In the genomic region with DNA sequence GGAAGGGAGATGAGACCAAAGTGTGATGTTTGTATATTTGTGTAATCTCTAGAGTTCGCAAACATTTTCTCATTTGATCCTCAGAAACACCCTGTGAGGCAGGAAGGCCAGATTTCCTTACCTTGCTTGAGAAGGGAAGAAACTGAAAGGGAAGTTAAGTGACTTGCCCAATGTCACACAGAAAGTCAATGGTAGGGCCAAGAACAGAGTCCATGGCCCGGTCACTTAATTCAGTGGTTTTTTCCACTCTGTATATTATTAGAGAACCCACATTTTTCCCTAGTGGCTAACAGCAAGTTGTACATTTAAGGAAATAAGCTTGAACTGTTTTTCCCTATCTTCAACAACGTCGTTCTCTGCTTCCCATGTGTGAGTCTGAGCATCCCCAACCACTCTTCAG, we compare ENCODE assay signal across 11 cellular contexts. TPM values are rescaled to one million over a fixed set of nuclear protein-coding genes. Genes with fewer than 3 reads are reported as not detected.
A peak's percentile ranks its signal among the peaks of the same experiment; 100 is the strongest.
DNase-seq lines count a peak whose midpoint lies in the region; ATAC-seq and TF ChIP-seq lines count a peak whose summit lies in the region.
"Had no signal": no experiment of that assay in that cellular context is flagged by ENCODE, and none has a peak within 500 bp of the region (broad histone marks: within the 10 kb centered on the region; RNA-seq: fewer than 3 reads in every experiment).

No MANE protein-coding gene starts in this region.

- no peak overlapping the region for H3K4me3 ChIP-seq in CD8-positive, alpha-beta T cell (ENCODE audit: low read depth, low read length)
- no peak overlapping the region for H3K4me3 ChIP-seq in right lobe of liver
- H3K4me3 ChIP-seq in thyroid gland (replicated peaks in 1 of 3) = no peak overlapping the region
- H3K4me3 ChIP-seq in gastroesophageal sphincter = no peak overlapping the region
- H3K4me3 ChIP-seq: pancreas had no signal

- no peaks in the 10 kb centered on the region for H3K9me3 Mint-ChIP-seq in CD8-positive, alpha-beta T cell
- H3K9me3 Mint-ChIP-seq in activated T-helper 1 cell treated with anti-CD3 and anti-CD28 coated beads, Interleukin-12 subunit alpha, Interleukin-12 subunit beta, Interleukin-2, Interleukin-4 antibody, amounts not matched to agents 30 ng/mL and 10 ng/mL and 1 ng/mL, durations not matched to agents 14 hours and 24 hours and 36 hours = no peaks in the 10 kb centered on the region

- H3K36me3 Mint-ChIP-seq in CD8-positive, alpha-beta T cell = no peaks in the 10 kb centered on the region
- H3K36me3 Mint-ChIP-seq in activated T-helper 1 cell treated with anti-CD3 and anti-CD28 coated beads, Interleukin-12 subunit alpha, Interleukin-12 subunit beta, Interleukin-2, Interleukin-4 antibody, amounts not matched to agents 30 ng/mL and 10 ng/mL and 1 ng/mL, durations not matched to agents 14 hours and 24 hours and 36 hours (ENCODE audit: low read depth) = no peaks in the 10 kb centered on the region

- H3K4me3 Mint-ChIP-seq in CD8-positive, alpha-beta T cell = peak overlapping the region; percentile 54
- no peak overlapping the region for H3K4me3 Mint-ChIP-seq in activated T-helper 1 cell treated with anti-CD3 and anti-CD28 coated beads, Interleukin-12 subunit alpha, Interleukin-12 subunit beta, Interleukin-2, Interleukin-4 antibody, amounts not matched to agents 30 ng/mL and 10 ng/mL and 1 ng/mL, durations not matched to agents 14 hours and 24 hours and 36 hours

- no peak for ATAC-seq in CD8-positive, alpha-beta T cell
- ATAC-seq in GM19395 (IDR thresholded peaks at IDR 0.05; ENCODE audit: unreplicated experiment) (peak; percentile 22), right lobe of liver (peak in 3 of 4 donors; percentile 11 to 30 (median 30)), gastroesophageal sphincter (no peak)
- ATAC-seq: PC-3 had no signal

- no peak for DNase-seq in CD8-positive, alpha-beta T cell
- peak; percentile 29 for DNase-seq in MV-4-11 (lab: John Stamatoyannopoulos, UW)
- no peak for DNase-seq in right lobe of liver
- DNase-seq in stimulated activated CD4-positive, alpha-beta T cell treated with anti-CD3 and anti-CD28 coated beads, Interleukin-12 subunit alpha, Interleukin-12 subunit beta, amount 100 ng/mL, for 4 hours = no peak
- no peak for DNase-seq in activated T-helper 1 cell treated with anti-CD3 and anti-CD28 coated beads, Interleukin-12 subunit alpha, Interleukin-12 subunit beta, Interleukin-2, Interleukin-4 antibody, amounts not matched to agents 30 ng/mL and 10 ng/mL and 1 ng/mL, durations not matched to agents 14 hours and 24 hours and 36 hours (ENCODE audit: low spot score)
- DNase-seq in thyroid gland = no peak
- DNase-seq: NCI-H1092, PC-3 had no signal

- H3K36me3 ChIP-seq in CD8-positive, alpha-beta T cell (ENCODE audit: insufficient read depth, low read length) = no peaks in the 10 kb centered on the region
- H3K36me3 ChIP-seq in right lobe of liver (no peaks in the 10 kb centered on the region), thyroid gland (no peaks in the 10 kb centered on the region), gastroesophageal sphincter (no peaks in the 10 kb centered on the region)
- H3K36me3 ChIP-seq: pancreas had no signal

- no peak for TF ChIP-seq CTCF in CD8-positive, alpha-beta T cell (IDR thresholded peaks at IDR 0.05)
- TF ChIP-seq CTCF in right lobe of liver (IDR thresholded peaks at IDR 0.05) = no peak
- TF ChIP-seq CTCF in thyroid gland (IDR thresholded peaks at IDR 0.05) = no peak
- TF ChIP-seq CTCF in gastroesophageal sphincter (IDR thresholded peaks at IDR 0.05) = no peak

- H3K27ac Mint-ChIP-seq in CD8-positive, alpha-beta T cell = peak overlapping the region; percentile 75
- H3K27ac Mint-ChIP-seq in activated T-helper 1 cell treated with anti-CD3 and anti-CD28 coated beads, Interleukin-12 subunit alpha, Interleukin-12 subunit beta, Interleukin-2, Interleukin-4 antibody, amounts not matched to agents 30 ng/mL and 10 ng/mL and 1 ng/mL, durations not matched to agents 14 hours and 24 hours and 36 hours = no peak overlapping the region

- CTCF ChIA-PET in CD8-positive, alpha-beta T cell (lab: Charles Lee) = no interaction called here

- H3K4me1 Mint-ChIP-seq in CD8-positive, alpha-beta T cell (ENCODE audit: low read depth) = peaks cover 24% of the 10 kb centered on the region
- H3K4me1 Mint-ChIP-seq in activated T-helper 1 cell treated with anti-CD3 and anti-CD28 coated beads, Interleukin-12 subunit alpha, Interleukin-12 subunit beta, Interleukin-2, Interleukin-4 antibody, amounts not matched to agents 30 ng/mL and 10 ng/mL and 1 ng/mL, durations not matched to agents 14 hours and 24 hours and 36 hours (ENCODE audit: low read depth) = peaks cover 9% of the 10 kb centered on the region

- TF ChIP-seq EP300 in gastroesophageal sphincter (IDR thresholded peaks at IDR 0.05) = no peak

- no peaks in the 10 kb centered on the region for H3K9me3 ChIP-seq in CD8-positive, alpha-beta T cell (ENCODE audit: low read length)
- H3K9me3 ChIP-seq in right lobe of liver = no peaks in the 10 kb centered on the region
- no peaks in the 10 kb centered on the region for H3K9me3 ChIP-seq in thyroid gland
- H3K9me3 ChIP-seq in gastroesophageal sphincter = no peaks in the 10 kb centered on the region
- H3K9me3 ChIP-seq: pancreas had no signal

- TF ChIP-seq POLR2A in right lobe of liver (IDR thresholded peaks at IDR 0.05) = no peak
- TF ChIP-seq POLR2A in thyroid gland (IDR thresholded peaks at IDR 0.05) = no peak
- TF ChIP-seq POLR2A in gastroesophageal sphincter (IDR thresholded peaks at IDR 0.05) = no peak

- no peak overlapping the region for H3K27ac ChIP-seq in CD8-positive, alpha-beta T cell (ENCODE audit: low read depth, low read length)
- H3K27ac ChIP-seq in right lobe of liver (no peak overlapping the region), thyroid gland (no peak overlapping the region), gastroesophageal sphincter (no peak overlapping the region)
- H3K27ac ChIP-seq: pancreas had no signal

- no peaks in the 10 kb centered on the region for H3K27me3 Mint-ChIP-seq in CD8-positive, alpha-beta T cell (ENCODE audit: low read depth)
- peaks cover 4% of the 10 kb centered on the region for H3K27me3 Mint-ChIP-seq in activated T-helper 1 cell treated with anti-CD3 and anti-CD28 coated beads, Interleukin-12 subunit alpha, Interleukin-12 subunit beta, Interleukin-2, Interleukin-4 antibody, amounts not matched to agents 30 ng/mL and 10 ng/mL and 1 ng/mL, durations not matched to agents 14 hours and 24 hours and 36 hours (ENCODE audit: insufficient read depth)

- 73% methylated on average over 4 of the region's 4 CpGs for WGBS in right lobe of liver (ENCODE audit: insufficient coverage, low coverage, low lambda C conversion rate, missing lambda C conversion rate)
- 90 to 93% methylated on average over 4 of the region's 4 CpGs for whole genome bisulfite sequencing in thyroid gland, 2 donors
- 76 to 87% methylated on average over 3 to 4 of the region's 4 CpGs for WGBS in gastroesophageal sphincter (ENCODE audit: low coverage in 1 of 2), 2 donors

- POLR2A ChIA-PET in CD8-positive, alpha-beta T cell (lab: Charles Lee) = no interaction called here

- no peaks in the 10 kb centered on the region for H3K27me3 ChIP-seq in CD8-positive, alpha-beta T cell (ENCODE audit: insufficient read depth, low read length)
- no peaks in the 10 kb centered on the region for H3K27me3 ChIP-seq in right lobe of liver
- no peaks in the 10 kb centered on the region for H3K27me3 ChIP-seq in thyroid gland
- no peaks in the 10 kb centered on the region for H3K27me3 ChIP-seq in gastroesophageal sphincter
- H3K27me3 ChIP-seq: pancreas had no signal

- peaks cover 17% of the 10 kb centered on the region for H3K4me1 ChIP-seq in CD8-positive, alpha-beta T cell (ENCODE audit: insufficient read depth, low read length)
- H3K4me1 ChIP-seq in right lobe of liver = peaks cover 0 to 12% (median 4%) of the 10 kb centered on the region in 4 donors
- H3K4me1 ChIP-seq in thyroid gland = no peaks in the 10 kb centered on the region
- no peaks in the 10 kb centered on the region for H3K4me1 ChIP-seq in gastroesophageal sphincter

- intact Hi-C loops in CD8-positive, alpha-beta T cell (cut with DNase I, micrococcal nuclease) = loop anchor here in 1 of 2 experiments (5.0 kb wide), 1 partner anchor 85 kb away; no protein-coding TSS in a partner anchor
- intact Hi-C loops in right lobe of liver (cut with DNase I) = no loop called here
- intact Hi-C loops in activated T-helper 1 cell treated with anti-CD3 and anti-CD28 coated beads, Interleukin-12 subunit alpha, Interleukin-12 subunit beta, Interleukin-2, Interleukin-4 antibody, amounts not matched to agents 30 ng/mL and 10 ng/mL and 1 ng/mL, durations not matched to agents 14 hours and 24 hours and 36 hours (cut with micrococcal nuclease) = loop anchor here (2.0 kb wide), 1 partner anchor 167 kb away; no protein-coding TSS in a partner anchor
- intact Hi-C loops in thyroid gland (cut with DNase I) = loop anchor here (10.0 kb wide), 1 partner anchor 83 kb away; no protein-coding TSS in a partner anchor

RNA-seq across cellular contexts. Expression of gene CHPT1, which starts 25.6 kb away (rescaled TPM):
- 10 to 100 TPM; 15.9 to 16.7 TPM for total RNA-seq in CD8-positive, alpha-beta T cell
- total RNA-seq in right lobe of liver (100 to 1,000 TPM in 1 of 6 experiments, 10 to 100 TPM in 5; 52.3 to 110 (median 75.8) TPM), thyroid gland (100 to 1,000 TPM in 3 of 4 donors, 10 to 100 TPM in 1; 94.5 to 177 (median 150) TPM), gastroesophageal sphincter (100 to 1,000 TPM in 1 of 4 donors, 10 to 100 TPM in 3; 47.3 to 130 (median 49.6) TPM)
- 13.1 and 13.3 TPM in 2 replicates for total RNA-seq in activated T-helper 1 cell treated with anti-CD3 and anti-CD28 coated beads, Interleukin-12 subunit alpha, Interleukin-12 subunit beta, Interleukin-2, Interleukin-4 antibody, amounts not matched to agents 30 ng/mL and 10 ng/mL and 1 ng/mL, durations not matched to agents 14 hours and 24 hours and 36 hours

Comparison
In these comparisons a context has a peak if more than half of its experiments do, and no peak if none do; other contexts are left out.
1. ATAC-seq: peak in GM19395 (single experiment) and right lobe of liver (3 of 4); none in CD8-positive, alpha-beta T cell (single experiment) and gastroesophageal sphincter (single experiment).
2. intact Hi-C loops: an anchor here in activated T-helper 1 cell treated with anti-CD3 and anti-CD28 coated beads, Interleukin-12 subunit alpha, Interleukin-12 subunit beta, Interleukin-2, Interleukin-4 antibody, amounts not matched to agents 30 ng/mL and 10 ng/mL and 1 ng/mL, durations not matched to agents 14 hours and 24 hours and 36 hours (2.0 kb wide) and thyroid gland (10.0 kb wide); none called in right lobe of liver.